1 cellular context compared by ENCODE assay signal in genomic region chr19:47035495-47036232, GRCh38.
TF ChIP-seq lines count a peak whose summit lies in the region.

No MANE protein-coding gene starts in this region.

TF ChIP-seq in A549, 52 proteins besides CTCF, POLR2A, EP300 and RAD21 (continued from another document):
- TF ChIP-seq MAX (IDR thresholded peaks at IDR 0.05) (peak; percentile 73), BCL3 (IDR thresholded peaks at IDR 0.05) (0 out of 3 replicates have a peak, but pooled peaks have one; percentile 44), KDM5A (IDR thresholded peaks at IDR 0.05) (no peak), HOXB13 (CRISPR knock-in tag; IDR thresholded peaks at IDR 0.05; ENCODE audit: low read depth) (no peak), FOXS1 (CRISPR knock-in tag; IDR thresholded peaks at IDR 0.05) (no peak), HOXA7 (CRISPR knock-in tag; IDR thresholded peaks at IDR 0.05) (no peak), JUNB (IDR thresholded peaks at IDR 0.05) (peak; percentile 49; the same call in 1 of the 2 replicates), SMC3 (IDR thresholded peaks at IDR 0.05) (peak; percentile 78), TP53 (CRISPR knock-in tag; IDR thresholded peaks at IDR 0.05) (no peak), KDM1A (IDR thresholded peaks at IDR 0.05; ENCODE audit: low read depth) (no peak), REST (IDR thresholded peaks at IDR 0.05) (no peak), ZFP36 (IDR thresholded peaks at IDR 0.05; ENCODE audit: borderline replicate concordance, partially characterized antibody) (no peak), HES2 (IDR thresholded peaks at IDR 0.05) (no peak), ZC3H11A (IDR thresholded peaks at IDR 0.05) (no peak), POLR2AphosphoS2 (conservative IDR thresholded peaks at IDR 0.05; ENCODE audit: low read length) (no peak), SREBF2 (IDR thresholded peaks at IDR 0.05) (no peak), MAFK (IDR thresholded peaks at IDR 0.05; ENCODE audit: partially characterized antibody) (no peak), CHD4 (IDR thresholded peaks at IDR 0.05; ENCODE audit: borderline replicate concordance) (no peak), NPAS2 (CRISPR knock-in tag; IDR thresholded peaks at IDR 0.05; ENCODE audit: borderline replicate concordance) (no peak), HDAC2 (IDR thresholded peaks at IDR 0.05) (no peak), HOXB5 (CRISPR knock-in tag; IDR thresholded peaks at IDR 0.05) (no peak), RFX5 (IDR thresholded peaks at IDR 0.05) (no peak), RARB (CRISPR knock-in tag; IDR thresholded peaks at IDR 0.05) (no peak), EHMT2 (IDR thresholded peaks at IDR 0.05; ENCODE audit: low read depth) (no peak), FOSB (CRISPR knock-in tag; IDR thresholded peaks at IDR 0.05) (no peak), ESRRA (IDR thresholded peaks at IDR 0.05; ENCODE audit: borderline replicate concordance, low read length) (no peak), MYC (IDR thresholded peaks at IDR 0.05; ENCODE audit: borderline replicate concordance, low read length) (no peak; the same call in 1 of the 2 replicates), RNF2 (IDR thresholded peaks at IDR 0.05; ENCODE audit: borderline replicate concordance, low read depth) (no peak), HEYL (CRISPR knock-in tag; IDR thresholded peaks at IDR 0.05) (no peak), NFE2L2 (conservative IDR thresholded peaks at IDR 0.05; ENCODE audit: low read length) (no peak), MAZ (IDR thresholded peaks at IDR 0.05; ENCODE audit: borderline replicate concordance, low read depth, low read length) (0 out of 2 replicates have a peak, but pooled peaks have one; percentile 25), TFCP2L1 (CRISPR knock-in tag; IDR thresholded peaks at IDR 0.05) (0 out of 2 replicates have a peak, but pooled peaks have one; percentile 15), RCOR1 (IDR thresholded peaks at IDR 0.05; ENCODE audit: low read depth, low read length) (0 out of 2 replicates have a peak, but pooled peaks have one; percentile 2), EHF (CRISPR knock-in tag; IDR thresholded peaks at IDR 0.05) (no peak), CEBPB (IDR thresholded peaks at IDR 0.05) (0 out of 4 replicates have a peak, but pooled peaks of 1 of the 2 experiments have one; percentile 15), GATA3 (IDR thresholded peaks at IDR 0.05; ENCODE audit: borderline replicate concordance) (0 out of 2 replicates have a peak, but pooled peaks have one; percentile 10), NR3C1 (IDR thresholded peaks at IDR 0.05) (no peak), ZSCAN20 (CRISPR knock-in tag; IDR thresholded peaks at IDR 0.05) (no peak), CBX8 (IDR thresholded peaks at IDR 0.05) (no peak), ZNF302 (CRISPR knock-in tag; IDR thresholded peaks at IDR 0.05) (no peak), PHF8 (IDR thresholded peaks at IDR 0.05; ENCODE audit: borderline replicate concordance, low read depth) (no peak), CHD2 (IDR thresholded peaks at IDR 0.05; ENCODE audit: low read length, partially characterized antibody) (no peak)
- TF ChIP-seq, protein P1, sequence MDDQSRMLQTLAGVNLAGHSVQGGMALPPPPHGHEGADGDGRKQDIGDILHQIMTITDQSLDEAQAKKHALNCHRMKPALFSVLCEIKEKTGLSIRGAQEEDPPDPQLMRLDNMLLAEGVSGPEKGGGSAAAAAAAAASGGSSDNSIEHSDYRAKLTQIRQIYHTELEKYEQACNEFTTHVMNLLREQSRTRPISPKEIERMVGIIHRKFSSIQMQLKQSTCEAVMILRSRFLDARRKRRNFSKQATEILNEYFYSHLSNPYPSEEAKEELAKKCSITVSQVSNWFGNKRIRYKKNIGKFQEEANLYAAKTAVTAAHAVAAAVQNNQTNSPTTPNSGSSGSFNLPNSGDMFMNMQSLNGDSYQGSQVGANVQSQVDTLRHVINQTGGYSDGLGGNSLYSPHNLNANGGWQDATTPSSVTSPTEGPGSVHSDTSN (IDR thresholded peaks at IDR 0.05), result no peak; the same call in 1 of the 2 replicates
- TF ChIP-seq, protein P2, sequence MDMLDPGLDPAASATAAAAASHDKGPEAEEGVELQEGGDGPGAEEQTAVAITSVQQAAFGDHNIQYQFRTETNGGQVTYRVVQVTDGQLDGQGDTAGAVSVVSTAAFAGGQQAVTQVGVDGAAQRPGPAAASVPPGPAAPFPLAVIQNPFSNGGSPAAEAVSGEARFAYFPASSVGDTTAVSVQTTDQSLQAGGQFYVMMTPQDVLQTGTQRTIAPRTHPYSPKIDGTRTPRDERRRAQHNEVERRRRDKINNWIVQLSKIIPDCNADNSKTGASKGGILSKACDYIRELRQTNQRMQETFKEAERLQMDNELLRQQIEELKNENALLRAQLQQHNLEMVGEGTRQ (IDR thresholded peaks at IDR 0.05), result no peak
